ENCODE assay signal across 27 cellular contexts in genomic region chr10:5788969-5789368, GRCh38. TPM values are rescaled to one million over a fixed set of nuclear protein-coding genes. Genes with fewer than 3 reads are reported as not detected.
DNase-seq lines count a peak whose midpoint lies in the region; ATAC-seq and TF ChIP-seq lines count a peak whose summit lies in the region.
"Had no signal": no experiment of that assay in that cellular context is flagged by ENCODE, and none has a peak within 500 bp of the region (broad histone marks: within the 10 kb centered on the region; RNA-seq: fewer than 3 reads in every experiment).

No MANE protein-coding gene starts in this region.

- peaks cover 18% of the 10 kb centered on the region for H3K4me1 ChIP-seq in CD4-positive, alpha-beta memory T cell (ENCODE audit: insufficient read depth, low read length)
- H3K4me1 ChIP-seq: BE2C, HAP-1, testis, uterus had no signal

- H3K27me3 Mint-ChIP-seq in activated CD4-positive, alpha-beta T cell treated with anti-CD3 and anti-CD28 coated beads, Interleukin-2, amount 10 ng/mL, durations not matched to agents 7 days and 5 days: no peaks in the 10 kb centered on the region
- H3K27me3 Mint-ChIP-seq in CD4-positive, alpha-beta memory T cell: no peaks in the 10 kb centered on the region
- H3K27me3 Mint-ChIP-seq in activated CD8-positive, alpha-beta T cell treated with anti-CD3 and anti-CD28 coated beads, Interleukin-2, amount 10 ng/mL, durations not matched to agents 7 days and 5 days (ENCODE audit: low read depth): no peaks in the 10 kb centered on the region
- peaks cover 4% of the 10 kb centered on the region for H3K27me3 Mint-ChIP-seq in nephron progenitor cell (ENCODE audit: low read depth, poor library complexity)

- TF ChIP-seq CTCF in nephron progenitor cell (IDR thresholded peaks at IDR 0.05): no peak

- H3K27ac Mint-ChIP-seq in activated CD4-positive, alpha-beta T cell treated with anti-CD3 and anti-CD28 coated beads, Interleukin-2, amount 10 ng/mL, durations not matched to agents 7 days and 5 days: peak overlapping the region; percentile 84
- H3K27ac Mint-ChIP-seq in CD4-positive, alpha-beta memory T cell: peak overlapping the region in 6 of 7 donors; percentile 43 to 85 (median 62)
- H3K27ac Mint-ChIP-seq in activated CD8-positive, alpha-beta T cell treated with anti-CD3 and anti-CD28 coated beads, Interleukin-2, amount 10 ng/mL, durations not matched to agents 7 days and 5 days: peak overlapping the region; percentile 78
- peak overlapping the region; percentile 61 for H3K27ac Mint-ChIP-seq in nephron progenitor cell

- intact Hi-C loops in CD4-positive, alpha-beta memory T cell (cut with micrococcal nuclease): no loop called here

- H3K9me3 ChIP-seq in CD4-positive, alpha-beta memory T cell (ENCODE audit: control insufficient read depth in 1 of 2, low read length in 2 of 2): no peaks in the 10 kb centered on the region
- H3K9me3 ChIP-seq: BE2C, esophagus squamous epithelium, HAP-1, testis, uterus had no signal

- CTCF ChIA-PET in activated CD4-positive, alpha-beta T cell treated with anti-CD3 and anti-CD28 coated beads, Interleukin-2, amount 10 ng/mL, durations not matched to agents 7 days and 5 days (lab: Charles Lee): interaction anchor here (1.1 to 1.3 kb wide), 2 partner anchors 21 to 32 kb away, joined by 3 to 4 read pairs; no protein-coding TSS in a partner anchor
- CTCF ChIA-PET in CD4-positive, alpha-beta memory T cell (lab: Charles Lee; ENCODE audit: partially characterized antibody): no interaction called here
- CTCF ChIA-PET in activated CD8-positive, alpha-beta T cell treated with anti-CD3 and anti-CD28 coated beads, Interleukin-2, amount 10 ng/mL, durations not matched to agents 7 days and 5 days (lab: Charles Lee): interaction anchor here (0.6 to 1.0 kb wide), 3 partner anchors 10 to 165 kb away, joined by 3 to 4 read pairs (median 4); no protein-coding TSS in a partner anchor

- no peaks in the 10 kb centered on the region for H3K27me3 ChIP-seq in CD4-positive, alpha-beta memory T cell (ENCODE audit: insufficient read depth, low read length)
- H3K27me3 ChIP-seq: BE2C, esophagus squamous epithelium, testis, uterus had no signal

- H3K9me3 Mint-ChIP-seq in activated CD4-positive, alpha-beta T cell treated with anti-CD3 and anti-CD28 coated beads, Interleukin-2, amount 10 ng/mL, durations not matched to agents 7 days and 5 days: peaks cover 7% of the 10 kb centered on the region
- H3K9me3 Mint-ChIP-seq in CD4-positive, alpha-beta memory T cell: peaks cover 0 to 10% (median 7%) of the 10 kb centered on the region in 8 donors
- H3K9me3 Mint-ChIP-seq in activated CD8-positive, alpha-beta T cell treated with anti-CD3 and anti-CD28 coated beads, Interleukin-2, amount 10 ng/mL, durations not matched to agents 7 days and 5 days (ENCODE audit: insufficient read depth): peaks cover 4% of the 10 kb centered on the region
- H3K9me3 Mint-ChIP-seq in nephron progenitor cell: peaks cover 8% of the 10 kb centered on the region
- H3K9me3 Mint-ChIP-seq: WTC11 had no signal

- H3K36me3 Mint-ChIP-seq in activated CD4-positive, alpha-beta T cell treated with anti-CD3 and anti-CD28 coated beads, Interleukin-2, amount 10 ng/mL, durations not matched to agents 7 days and 5 days (ENCODE audit: low read depth): peaks cover 77% of the 10 kb centered on the region
- peaks cover 72 to 75% of the 10 kb centered on the region in 2 donors for H3K36me3 Mint-ChIP-seq in CD4-positive, alpha-beta memory T cell
- peaks cover 74% of the 10 kb centered on the region for H3K36me3 Mint-ChIP-seq in activated CD8-positive, alpha-beta T cell treated with anti-CD3 and anti-CD28 coated beads, Interleukin-2, amount 10 ng/mL, durations not matched to agents 7 days and 5 days (ENCODE audit: low read depth)
- H3K36me3 Mint-ChIP-seq in nephron progenitor cell (ENCODE audit: low read depth): peaks cover 86% of the 10 kb centered on the region

- peak; percentile 66 for ATAC-seq in activated CD8-positive, alpha-beta T cell treated with anti-CD3 and anti-CD28 coated beads, Interleukin-2, amount 10 ng/mL, durations not matched to agents 7 days and 5 days
- ATAC-seq: left lobe of liver, Right ventricle myocardium inferior, WTC11 had no signal

- no peak overlapping the region for H3K4me3 ChIP-seq in CD4-positive, alpha-beta memory T cell (ENCODE audit: low read length in 2 of 2)
- H3K4me3 ChIP-seq: esophagus squamous epithelium, HAP-1, testis, uterus had no signal

- peak overlapping the region; percentile 13 for H3K4me3 Mint-ChIP-seq in activated CD4-positive, alpha-beta T cell treated with anti-CD3 and anti-CD28 coated beads, Interleukin-2, amount 10 ng/mL, durations not matched to agents 7 days and 5 days
- peak overlapping the region in 1 of 8 donors; percentile 33 for H3K4me3 Mint-ChIP-seq in CD4-positive, alpha-beta memory T cell
- peak overlapping the region; percentile 23 for H3K4me3 Mint-ChIP-seq in activated CD8-positive, alpha-beta T cell treated with anti-CD3 and anti-CD28 coated beads, Interleukin-2, amount 10 ng/mL, durations not matched to agents 7 days and 5 days
- H3K4me3 Mint-ChIP-seq in nephron progenitor cell: no peak overlapping the region
- H3K4me3 Mint-ChIP-seq: WTC11 had no signal

- peaks cover 72% of the 10 kb centered on the region for H3K36me3 ChIP-seq in CD4-positive, alpha-beta memory T cell (ENCODE audit: insufficient read depth, low read length)
- H3K36me3 ChIP-seq: uterus had no signal

- H3K4me1 Mint-ChIP-seq in activated CD4-positive, alpha-beta T cell treated with anti-CD3 and anti-CD28 coated beads, Interleukin-2, amount 10 ng/mL, durations not matched to agents 7 days and 5 days: peaks cover 41% of the 10 kb centered on the region
- peaks cover 12 to 28% (median 21%) of the 10 kb centered on the region in 4 donors for H3K4me1 Mint-ChIP-seq in CD4-positive, alpha-beta memory T cell
- H3K4me1 Mint-ChIP-seq in activated CD8-positive, alpha-beta T cell treated with anti-CD3 and anti-CD28 coated beads, Interleukin-2, amount 10 ng/mL, durations not matched to agents 7 days and 5 days (ENCODE audit: low read depth): peaks cover 34% of the 10 kb centered on the region
- H3K4me1 Mint-ChIP-seq in nephron progenitor cell: no peaks in the 10 kb centered on the region
- H3K4me1 Mint-ChIP-seq: WTC11 had no signal

- H3K27ac ChIP-seq in CD4-positive, alpha-beta memory T cell (ENCODE audit: low read depth, low read length): no peak overlapping the region
- H3K27ac ChIP-seq: esophagus squamous epithelium, testis, uterus had no signal

- POLR2A ChIA-PET in activated CD4-positive, alpha-beta T cell treated with anti-CD3 and anti-CD28 coated beads, Interleukin-2, amount 10 ng/mL, durations not matched to agents 7 days and 5 days (lab: Charles Lee): interaction anchor here (0.5 kb wide), 1 partner anchor 12 kb away, joined by 3 read pairs; no protein-coding TSS in a partner anchor
- POLR2A ChIA-PET in CD4-positive, alpha-beta memory T cell (lab: Charles Lee; ENCODE audit: partially characterized antibody): interaction anchor here (1.3 kb wide), 1 partner anchor 24 kb away, joined by 6 read pairs; the partner anchor contains the start of gene GDI2
- POLR2A ChIA-PET in activated CD8-positive, alpha-beta T cell treated with anti-CD3 and anti-CD28 coated beads, Interleukin-2, amount 10 ng/mL, durations not matched to agents 7 days and 5 days (lab: Charles Lee): no interaction called here

- DNase-seq in activated CD4-positive, alpha-beta T cell treated with anti-CD3 and anti-CD28 coated beads, Interleukin-2, amount 10 ng/mL, durations not matched to agents 7 days and 5 days: peak; percentile 45
- no peak for DNase-seq in activated CD4-positive, alpha-beta T cell treated with anti-CD3 and anti-CD28 coated beads, Interleukin-2, amount 50 U/mL, for 1 hour
- peak in 1 of 5 donors; percentile 13 for DNase-seq in CD4-positive, alpha-beta memory T cell
- DNase-seq in activated CD8-positive, alpha-beta T cell treated with anti-CD3 and anti-CD28 coated beads, Interleukin-2, amount 10 ng/mL, durations not matched to agents 7 days and 5 days: peak; percentile 47
- DNase-seq in nephron progenitor cell: no peak
- no peak for DNase-seq in NCI-H2081 treated with DMSO at 0.1 percent for 48 hours (lab: John Stamatoyannopoulos, UW)
- no peak for DNase-seq in middle frontal gyrus (ENCODE audit: extremely low spot score, low spot score)
- no peak for DNase-seq in RPMI8226
- DNase-seq: activated CD8-positive, alpha-beta memory T cell treated with anti-CD3 and anti-CD28 coated beads for 24 hours; activated T-cell treated with anti-CD3 and anti-CD28 coated beads, Interleukin-2, amount 50 U/mL, for 48 hours; BE2C; central memory CD4-positive, alpha-beta T cell; esophagus squamous epithelium; IMR-90; mesenchymal stem cell; NCI-H1092; NCI-H1694 treated with DMSO at 0.1 percent for 48 hours; NCI-H2171 treated with DMSO at 0.1 percent for 48 hours; NCI-H510A treated with DMSO at 0.1 percent for 48 hours; stimulated activated naive CD4-positive, alpha-beta T cell treated with Interleukin-2 at 50 U/mL for 16 hours; T1000; testis; uterus had no signal

RNA-seq across cellular contexts. Expression of gene GDI2, which starts 24.3 kb away (rescaled TPM):
- total RNA-seq in activated CD4-positive, alpha-beta T cell treated with anti-CD3 and anti-CD28 coated beads, Interleukin-2, amount 10 ng/mL, durations not matched to agents 7 days and 5 days: 100 to 1,000 TPM; 219 to 242 TPM
- total RNA-seq in CD4-positive, alpha-beta memory T cell: 100 to 1,000 TPM; 137 to 140 TPM
- polyA plus RNA-seq in CD4-positive, alpha-beta memory T cell: 100 to 1,000 TPM; 193 to 248 TPM
- 100 to 1,000 TPM; 237 to 243 TPM for total RNA-seq in activated CD8-positive, alpha-beta T cell treated with anti-CD3 and anti-CD28 coated beads, Interleukin-2, amount 10 ng/mL, durations not matched to agents 7 days and 5 days

Comparison
In these comparisons a context has a peak if more than half of its experiments do, and no peak if none do; other contexts are left out.
1. DNase-seq: peak in activated CD4-positive, alpha-beta T cell treated with anti-CD3 and anti-CD28 coated beads, Interleukin-2, amount 10 ng/mL, durations not matched to agents 7 days and 5 days (single experiment) and activated CD8-positive, alpha-beta T cell treated with anti-CD3 and anti-CD28 coated beads, Interleukin-2, amount 10 ng/mL, durations not matched to agents 7 days and 5 days (single experiment); none in activated CD4-positive, alpha-beta T cell treated with anti-CD3 and anti-CD28 coated beads, Interleukin-2, amount 50 U/mL, for 1 hour (single experiment), nephron progenitor cell (single experiment), NCI-H2081 treated with DMSO at 0.1 percent for 48 hours (single experiment), middle frontal gyrus (single experiment) and RPMI8226 (single experiment).
2. Peak in every context shown above with its lines, with median percentiles within 50 percentile points of each other: H3K27ac Mint-ChIP-seq.